Comparison of ENCODE assay signal across 16 cellular contexts in genomic region chr1:204814146-204814884, GRCh38. TPM values are rescaled to one million over a fixed set of nuclear protein-coding genes. Genes with fewer than 3 reads are reported as not detected.
DNase-seq lines count a peak whose midpoint lies in the region; ATAC-seq and TF ChIP-seq lines count a peak whose summit lies in the region.
"Had no signal": no experiment of that assay in that cellular context is flagged by ENCODE, and none has a peak within 500 bp of the region (broad histone marks: within the 10 kb centered on the region; RNA-seq: fewer than 3 reads in every experiment).

No MANE protein-coding gene starts in this region.

- H3K4me1 Mint-ChIP-seq in activated CD4-positive, alpha-beta memory T cell treated with anti-CD3 and anti-CD28 coated beads, Interleukin-2, amount 10 ng/mL, durations not matched to agents 7 days and 5 days, result no peaks in the 10 kb centered on the region
- H3K4me1 Mint-ChIP-seq: CD8-positive, alpha-beta memory T cell had no signal

- H3K27me3 Mint-ChIP-seq in activated CD4-positive, alpha-beta memory T cell treated with anti-CD3 and anti-CD28 coated beads, Interleukin-2, amount 10 ng/mL, durations not matched to agents 7 days and 5 days, result peaks cover 26% of the 10 kb centered on the region

- H3K36me3 Mint-ChIP-seq in activated CD4-positive, alpha-beta memory T cell treated with anti-CD3 and anti-CD28 coated beads, Interleukin-2, amount 10 ng/mL, durations not matched to agents 7 days and 5 days (ENCODE audit: low read depth), result no peaks in the 10 kb centered on the region
- H3K36me3 Mint-ChIP-seq: CD8-positive, alpha-beta memory T cell had no signal

- H3K4me3 ChIP-seq in heart left ventricle, result peak overlapping the region in 1 of 12 donors; percentile 15
- no peak overlapping the region for H3K4me3 ChIP-seq in transverse colon
- no peak overlapping the region for H3K4me3 ChIP-seq in body of pancreas

- peak overlapping the region; percentile 19 for H3K27ac ChIP-seq in cingulate gyrus (ENCODE audit: low read depth, low read length)
- H3K27ac ChIP-seq in heart left ventricle, result peak overlapping the region in 11 of 12 donors; percentile 43 to 87 (median 70)
- H3K27ac ChIP-seq in transverse colon, result peak overlapping the region in 3 of 4 donors; percentile 44 to 60 (median 52)
- H3K27ac ChIP-seq in body of pancreas, result no peak overlapping the region

- no peak overlapping the region for H3K4me3 Mint-ChIP-seq in activated CD4-positive, alpha-beta memory T cell treated with anti-CD3 and anti-CD28 coated beads, Interleukin-2, amount 10 ng/mL, durations not matched to agents 7 days and 5 days
- H3K4me3 Mint-ChIP-seq: CD8-positive, alpha-beta memory T cell had no signal

- CTCF ChIA-PET in activated CD4-positive, alpha-beta memory T cell treated with anti-CD3 and anti-CD28 coated beads, Interleukin-2, amount 10 ng/mL, durations not matched to agents 7 days and 5 days (lab: Charles Lee), result interaction anchor here (3.5 kb wide), 1 partner anchor 23 kb away, joined by 11 read pairs; no protein-coding TSS in a partner anchor

- intact Hi-C loops in heart left ventricle (cut with DNase I) (no loop called here), transverse colon (cut with DNase I; ENCODE audit: low total_unique reads) (no loop called here), body of pancreas (cut with DNase I) (no loop called here)

- H3K9me3 ChIP-seq in heart left ventricle (peaks cover 0 to 5% (median 0%) of the 10 kb centered on the region in 12 donors), transverse colon (no peaks in the 10 kb centered on the region), body of pancreas (no peaks in the 10 kb centered on the region)

- H3K36me3 ChIP-seq in heart left ventricle (no peaks in the 10 kb centered on the region), transverse colon (no peaks in the 10 kb centered on the region), body of pancreas (replicated peaks in 1 of 2; ENCODE audit: insufficient read depth in 1 of 2, low read depth in 2 of 2) (no peaks in the 10 kb centered on the region)

- no peak overlapping the region for H3K27ac Mint-ChIP-seq in activated CD4-positive, alpha-beta memory T cell treated with anti-CD3 and anti-CD28 coated beads, Interleukin-2, amount 10 ng/mL, durations not matched to agents 7 days and 5 days
- H3K27ac Mint-ChIP-seq: CD8-positive, alpha-beta memory T cell had no signal

- peak in 4 of 12 donors; percentile 12 to 37 (median 26) for TF ChIP-seq CTCF in heart left ventricle (IDR thresholded peaks at IDR 0.05)
- no peak for TF ChIP-seq CTCF in transverse colon (IDR thresholded peaks at IDR 0.05)
- TF ChIP-seq CTCF in body of pancreas (IDR thresholded peaks at IDR 0.05), result no peak

- H3K9me3 Mint-ChIP-seq in activated CD4-positive, alpha-beta memory T cell treated with anti-CD3 and anti-CD28 coated beads, Interleukin-2, amount 10 ng/mL, durations not matched to agents 7 days and 5 days, result no peaks in the 10 kb centered on the region
- H3K9me3 Mint-ChIP-seq: CD8-positive, alpha-beta memory T cell had no signal

- DNase-seq in heart left ventricle (peak; percentile 50 to 74 (median 63)), left kidney (ENCODE audit: low read depth, low spot score) (peak; percentile 29), transverse colon (no peak), body of pancreas (no peak), activated T-cell treated with anti-CD3 and anti-CD28 coated beads for 4 hours (no peak)
- no peak for DNase-seq in activated CD4-positive, alpha-beta memory T cell treated with anti-CD3 and anti-CD28 coated beads, Interleukin-2, amount 10 ng/mL, durations not matched to agents 7 days and 5 days
- no peak for DNase-seq in activated CD4-positive, CD25-positive, alpha-beta regulatory T cell (lab: John Stamatoyannopoulos, UW)
- DNase-seq: ACHN; C1 segment of cervical spinal cord; CD8-positive, alpha-beta memory T cell; NCI-H1092 treated with DMSO at 0.1 percent for 48 hours; NCI-H146; NCI-H2029 treated with DMSO at 0.1 percent for 48 hours; NCI-H510A; NCI-H774 had no signal

- TF ChIP-seq POLR2A in heart left ventricle (IDR thresholded peaks at IDR 0.05), result no peak
- TF ChIP-seq POLR2A in transverse colon (IDR thresholded peaks at IDR 0.05), result no peak
- TF ChIP-seq POLR2A in body of pancreas (IDR thresholded peaks at IDR 0.05), result no peak

- peaks cover 0 to 34% (median 8%) of the 10 kb centered on the region in 12 donors for H3K4me1 ChIP-seq in heart left ventricle
- peaks cover 14 to 26% (median 19%) of the 10 kb centered on the region in 4 donors for H3K4me1 ChIP-seq in transverse colon
- H3K4me1 ChIP-seq in body of pancreas, result no peaks in the 10 kb centered on the region

- ATAC-seq in heart left ventricle (peak; percentile 89 to 97 (median 94)), body of pancreas (no peak)

- in situ Hi-C loops in transverse colon (cut with MboI; ENCODE audit: low pct_ligation_motif_present in 1 of 4, low pct_unique_long_range_greater_than_20kb in 1 of 4, low sequenced_read_pairs in 3 of 4), result loop anchor here (10.0 to 25.0 kb wide), 3 partner anchors 123 to 377 kb away; no protein-coding TSS in a partner anchor

- POLR2A ChIA-PET in activated CD4-positive, alpha-beta memory T cell treated with anti-CD3 and anti-CD28 coated beads, Interleukin-2, amount 10 ng/mL, durations not matched to agents 7 days and 5 days (lab: Charles Lee), result no interaction called here

- H3K27me3 ChIP-seq in heart left ventricle (no peaks in the 10 kb centered on the region), transverse colon (no peaks in the 10 kb centered on the region), body of pancreas (peaks cover 0 to 3% of the 10 kb centered on the region in 2 donors)

- no peak for TF ChIP-seq EP300 in transverse colon (IDR thresholded peaks at IDR 0.05; ENCODE audit: low read depth)

- 30 to 34% (median 32%) methylated on average over 7 of the region's 7 CpGs for WGBS in heart left ventricle, 4 donors
- WGBS in transverse colon (ENCODE audit: low coverage in 1 of 2), 2 donors, result 55 to 66% methylated on average over 3 to 7 of the region's 7 CpGs
- WGBS in body of pancreas, 2 donors, result 48 to 54% methylated on average over 7 of the region's 7 CpGs

RNA-seq across cellular contexts. Expression of gene NFASC, which starts 56.3 kb away (rescaled TPM):
- total RNA-seq in heart left ventricle (10 to 100 TPM in 5 of 9 donors, 1 to 10 TPM in 4; 2.5 to 14.6 (median 10.3) TPM), transverse colon (10 to 100 TPM; 11.3 to 48.8 (median 13.4) TPM), body of pancreas (1 to 10 TPM; 4.4 to 7.6 TPM)
- polyA plus RNA-seq in heart left ventricle, result 10 to 100 TPM in 1 of 2 donors, 1 to 10 TPM in 1; 2.7 to 14.6 TPM
- total RNA-seq in activated CD4-positive, alpha-beta memory T cell treated with anti-CD3 and anti-CD28 coated beads, Interleukin-2, amount 10 ng/mL, durations not matched to agents 7 days and 5 days, result under 1 TPM; 0.10 to 0.40 TPM
- polyA plus RNA-seq: CD8-positive, alpha-beta memory T cell had no signal

Comparison
In these comparisons a context has a peak if more than half of its experiments do, and no peak if none do; other contexts are left out.
1. H3K27ac ChIP-seq: peak in cingulate gyrus (single experiment), heart left ventricle (11 of 12) and transverse colon (3 of 4); none in body of pancreas (0 of 4).
2. DNase-seq: peak in heart left ventricle (5 of 5) and left kidney (single experiment); none in transverse colon (single experiment), activated CD4-positive, alpha-beta memory T cell treated with anti-CD3 and anti-CD28 coated beads, Interleukin-2, amount 10 ng/mL, durations not matched to agents 7 days and 5 days (single experiment), body of pancreas (0 of 4), activated T-cell treated with anti-CD3 and anti-CD28 coated beads for 4 hours (single experiment) and activated CD4-positive, CD25-positive, alpha-beta regulatory T cell (0 of 4).